Comparison of ENCODE assay signal across 27 cellular contexts in the genomic region with DNA sequence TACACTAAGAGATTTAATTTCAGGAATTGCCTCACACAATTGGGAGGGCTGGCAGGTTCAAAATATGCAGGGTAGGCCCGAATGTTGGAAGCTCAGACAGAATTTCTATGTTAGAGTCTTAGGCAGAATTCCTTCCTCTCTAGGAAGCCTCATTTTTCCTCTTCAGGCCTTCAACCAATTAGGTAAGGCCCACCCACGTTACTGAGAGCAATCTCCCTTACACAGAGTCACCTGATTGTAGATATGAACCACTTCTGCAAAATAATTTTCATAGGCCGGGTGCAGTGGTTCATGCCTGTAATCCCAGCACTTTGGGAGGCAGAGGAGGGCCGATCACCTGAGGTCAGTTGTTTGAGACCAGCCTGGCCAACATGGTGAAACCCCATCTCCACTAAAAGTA.
"Had no signal": no experiment of that assay in that cellular context is flagged by ENCODE, and none has a peak within 500 bp of the region (broad histone marks: within the 10 kb centered on the region; RNA-seq: fewer than 3 reads in every experiment).

No MANE protein-coding gene starts in this region.

- H3K27ac ChIP-seq: stomach, suprapubic skin, testis, thoracic aorta, thyroid gland, tibial artery, tibial nerve, transverse colon, upper lobe of left lung, upper lobe of right lung, uterus, vagina had no signal

- H3K36me3 ChIP-seq: stomach, suprapubic skin, thoracic aorta, thyroid gland, tibial artery, tibial nerve, transverse colon, upper lobe of left lung, upper lobe of right lung, uterus, vagina had no signal

- H3K27me3 ChIP-seq: stomach, suprapubic skin, testis, thyroid gland, tibial artery, tibial nerve, transverse colon, upper lobe of left lung, upper lobe of right lung, uterus, vagina had no signal

- H3K4me1 ChIP-seq: stomach, testis, thyroid gland, tibial nerve, transverse colon, upper lobe of left lung, upper lobe of right lung, uterus, vagina had no signal

- H3K9me3 ChIP-seq: stomach, suprapubic skin, testis, thoracic aorta, thyroid gland, tibial artery, tibial nerve, transverse colon, upper lobe of right lung, uterus, vagina had no signal

- FAIRE-seq: urothelium cell line had no signal

- H3K4me3 ChIP-seq: stomach, suprapubic skin, testis, thoracic aorta, thyroid gland, tibial artery, tibial nerve, transverse colon, upper lobe of left lung, upper lobe of right lung, uterus, vagina had no signal

- ATAC-seq: stimulated activated effector memory CD8-positive, alpha-beta T cell treated with anti-CD3 and anti-CD28 coated beads, Interleukin-12 subunit alpha, Interleukin-12 subunit beta, amount 100 ng/mL, for 72 hours; stimulated activated memory B cell treated with anti-CD40 and anti-IgM and Interleukin-4, amounts not matched to agents 10 μg/mL and 1 μg/mL and 100 μg/mL, for 72 hours; stimulated activated naive B cell treated with anti-CD40 and anti-IgM and Interleukin-4, amounts not matched to agents 10 μg/mL and 1 μg/mL and 100 μg/mL, for 72 hours; stimulated activated naive CD8-positive, alpha-beta T cell treated with anti-CD3 and anti-CD28 coated beads, Interleukin-15, amount 100 ng/mL, for 72 hours; stimulated activated naive CD8-positive, alpha-beta T cell treated with anti-CD3 and anti-CD28 coated beads, Interleukin-15, Interleukin-2, amounts not matched to agents 100 U/mL and 50 U/mL, for 24 hours; upper lobe of right lung had no signal

- DNase-seq: stimulated activated CD4-positive, alpha-beta T cell treated with anti-CD3 and anti-CD28 coated beads, Interleukin-2, amount 100 ng/mL, for 48 hours; stimulated activated CD4-positive, alpha-beta T cell treated with anti-CD3 and anti-CD28 coated beads, Interleukin-4, amount 100 ng/mL, for 1 hour; stimulated activated CD4-positive, alpha-beta T cell treated with anti-CD3 and anti-CD28 coated beads, Interleukin-4, amount 100 ng/mL, for 24 hours; stimulated activated CD4-positive, alpha-beta T cell treated with anti-CD3 and anti-CD28 coated beads, Interleukin-4, amount 100 ng/mL, for 4 hours; stimulated activated CD8-positive, alpha-beta memory T cell treated with anti-CD3 and anti-CD28 coated beads, Interleukin-4, amount 100 ng/mL, for 48 hours; stimulated activated naive B cell treated with anti-CD40 and anti-IgM and Interleukin-4, amounts not matched to agents 10 μg/mL and 1 μg/mL and 100 μg/mL, for 72 hours; stimulated activated naive CD4-positive, alpha-beta T cell; stimulated activated naive CD4-positive, alpha-beta T cell treated with Interleukin-2 at 50 U/mL for 16 hours; stimulated activated naive CD8-positive, alpha-beta T cell treated with anti-CD3 and anti-CD28 coated beads, Interleukin-15, amount 100 ng/mL, for 72 hours; stimulated activated naive CD8-positive, alpha-beta T cell treated with anti-CD3 and anti-CD28 coated beads, Interleukin-15, Interleukin-2, amounts not matched to agents 100 U/mL and 50 U/mL, for 24 hours; stomach; substantia nigra; testis; thyroid gland; tibial artery; transverse colon; trophoblast cell; upper lobe of left lung; upper lobe of right lung; uterus had no signal
